8 cellular contexts compared by ENCODE assay signal in the genomic region with DNA sequence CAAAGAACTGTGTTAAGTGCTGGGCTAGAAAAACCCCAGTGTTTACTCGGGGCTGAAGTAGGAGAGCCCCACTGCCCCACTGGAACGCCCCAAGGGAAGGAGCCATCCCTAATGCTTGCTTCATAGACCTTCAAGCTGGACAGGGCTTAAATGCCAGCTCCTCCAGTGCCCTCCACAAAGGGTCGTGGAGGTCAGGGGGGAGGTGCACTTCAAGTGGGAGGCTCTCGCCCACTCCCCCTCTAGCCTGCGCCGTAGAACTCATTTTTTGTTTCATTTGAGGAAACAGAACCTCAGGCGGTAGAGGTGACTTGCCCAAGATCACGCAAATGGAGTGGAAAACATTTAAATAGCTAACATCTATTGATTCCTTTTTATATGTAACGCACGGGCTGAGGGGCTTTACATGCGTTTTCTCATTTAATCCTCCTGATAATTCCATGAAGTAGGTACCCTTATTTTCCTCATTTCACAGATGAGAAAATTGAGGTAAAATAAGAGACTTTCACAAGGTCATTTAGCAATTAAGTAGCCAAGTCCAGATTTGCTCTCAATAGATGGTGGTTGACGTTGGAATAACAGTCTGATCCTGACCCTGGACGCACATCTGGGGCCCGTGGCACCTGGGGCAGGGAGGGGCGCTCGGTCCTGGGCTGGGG. TPM values are rescaled to one million over a fixed set of nuclear protein-coding genes. Genes with fewer than 3 reads are reported as not detected.
DNase-seq lines count a peak whose midpoint lies in the region; ATAC-seq and TF ChIP-seq lines count a peak whose summit lies in the region.

No MANE protein-coding gene starts in this region.

- H4K20me1 ChIP-seq in SK-N-SH (ENCODE audit: insufficient read depth), result no peaks in the 10 kb centered on the region

- no peak overlapping the region for H3K27ac Mint-ChIP-seq in activated CD4-positive, alpha-beta memory T cell treated with anti-CD3 and anti-CD28 coated beads, Interleukin-2, amount 10 ng/mL, durations not matched to agents 7 days and 5 days
- peak overlapping the region; percentile 27 to 99 for H3K27ac Mint-ChIP-seq in stimulated activated naive CD8-positive, alpha-beta T cell treated with anti-CD3 and anti-CD28 coated beads, Interleukin-15, amount 100 ng/mL, for 72 hours

- no peaks in the 10 kb centered on the region for H3K9me3 Mint-ChIP-seq in activated CD4-positive, alpha-beta memory T cell treated with anti-CD3 and anti-CD28 coated beads, Interleukin-2, amount 10 ng/mL, durations not matched to agents 7 days and 5 days
- no peaks in the 10 kb centered on the region for H3K9me3 Mint-ChIP-seq in stimulated activated naive CD8-positive, alpha-beta T cell treated with anti-CD3 and anti-CD28 coated beads, Interleukin-15, amount 100 ng/mL, for 72 hours

- H3K27me3 ChIP-seq in SK-N-SH (ENCODE audit: insufficient read depth) (peaks cover 8% of the 10 kb centered on the region), iPS-15b (ENCODE audit: control insufficient read depth, insufficient read depth, low read length) (no peaks in the 10 kb centered on the region)

- CTCF ChIA-PET in SK-N-SH (lab: Yijun Ruan, JAX), result interaction anchor here (0.9 to 1.2 kb wide), 5 partner anchors 18 to 626 kb away, joined by 3 to 5 read pairs (median 4); no protein-coding TSS in a partner anchor
- CTCF ChIA-PET in activated CD4-positive, alpha-beta memory T cell treated with anti-CD3 and anti-CD28 coated beads, Interleukin-2, amount 10 ng/mL, durations not matched to agents 7 days and 5 days (lab: Charles Lee), result interaction anchor here (1.0 to 1.4 kb wide), 2 partner anchors 14 to 39 kb away, joined by 3 to 5 read pairs; no protein-coding TSS in a partner anchor

- H3K79me2 ChIP-seq in SK-N-SH (ENCODE audit: insufficient read depth), result peaks cover 20% of the 10 kb centered on the region; the same call in 1 of the 2 replicates

- no peaks in the 10 kb centered on the region for H3F3A ChIP-seq in SK-N-SH (replicated peaks; ENCODE audit: insufficient read depth)

- peaks cover 0 to 7% of the 10 kb centered on the region in 2 experiments for H3K36me3 ChIP-seq in SK-N-SH (replicated peaks in 1 of 2; ENCODE audit: control insufficient read depth in 1 of 2, insufficient read depth in 2 of 2, low read length in 1 of 2)
- no peaks in the 10 kb centered on the region for H3K36me3 ChIP-seq in iPS-15b (ENCODE audit: control insufficient read depth, insufficient read depth, low read length)

- H3K9me2 ChIP-seq in SK-N-SH, result no peaks in the 10 kb centered on the region

- H3K27me3 Mint-ChIP-seq in activated CD4-positive, alpha-beta memory T cell treated with anti-CD3 and anti-CD28 coated beads, Interleukin-2, amount 10 ng/mL, durations not matched to agents 7 days and 5 days, result peaks cover 27% of the 10 kb centered on the region
- no peaks in the 10 kb centered on the region for H3K27me3 Mint-ChIP-seq in stimulated activated naive CD8-positive, alpha-beta T cell treated with anti-CD3 and anti-CD28 coated beads, Interleukin-15, amount 100 ng/mL, for 72 hours

- no peak for TF ChIP-seq CTCF in SK-N-SH (IDR thresholded peaks at IDR 0.05)

- TF ChIP-seq EP300 in SK-N-SH (IDR thresholded peaks at IDR 0.05; ENCODE audit: borderline replicate concordance in 1 of 2, low read depth in 1 of 2, low read length in 1 of 2), result no peak

- H3K27ac ChIP-seq in SK-N-SH (ENCODE audit: low read depth in 2 of 2, low read length in 1 of 2), result no peak overlapping the region

- H3K4me3 ChIP-seq in SK-N-SH (ENCODE audit: low read depth in 2 of 2, low read length in 1 of 2) (peak overlapping the region; percentile 94 to 97), iPS-15b (ENCODE audit: low read depth, low read length) (peak overlapping the region; percentile 42)

- H3K4me3 Mint-ChIP-seq in activated CD4-positive, alpha-beta memory T cell treated with anti-CD3 and anti-CD28 coated beads, Interleukin-2, amount 10 ng/mL, durations not matched to agents 7 days and 5 days, result peak overlapping the region; percentile 80
- peak overlapping the region; percentile 88 to 96 for H3K4me3 Mint-ChIP-seq in stimulated activated naive CD8-positive, alpha-beta T cell treated with anti-CD3 and anti-CD28 coated beads, Interleukin-15, amount 100 ng/mL, for 72 hours

- H3K9me3 ChIP-seq in SK-N-SH, result no peaks in the 10 kb centered on the region
- no peaks in the 10 kb centered on the region for H3K9me3 ChIP-seq in iPS-15b (ENCODE audit: control insufficient read depth, insufficient read depth, low read length)

- H3K4me1 ChIP-seq in SK-N-SH (ENCODE audit: control insufficient read depth in 1 of 2, insufficient read depth in 2 of 2, low read depth in 1 of 2, low read length in 1 of 2) (peaks cover 0 to 6% of the 10 kb centered on the region in 2 experiments; a peak in 2 of 4 replicates), iPS-15b (ENCODE audit: control insufficient read depth, insufficient read depth, low read length) (peaks cover 4% of the 10 kb centered on the region)

- no peak for TF ChIP-seq RAD21 in SK-N-SH (IDR thresholded peaks at IDR 0.05; ENCODE audit: low read length)

- H3K4me2 ChIP-seq in SK-N-SH, result peak overlapping the region; percentile 86

- no peak for ATAC-seq in SK-N-SH treated with all-trans-retinoic acid at 6 μM for 48 hours
- no peak for ATAC-seq in stimulated activated naive CD8-positive, alpha-beta T cell treated with anti-CD3 and anti-CD28 coated beads, Interleukin-15, amount 100 ng/mL, for 72 hours

- WGBS in SK-N-SH (ENCODE audit: low lambda C conversion rate), result 44% methylated on average over 14 of the region's 16 CpGs

- H3K9ac ChIP-seq in SK-N-SH (no peak overlapping the region), iPS-15b (ENCODE audit: low read depth, low read length) (no peak overlapping the region)

- peak overlapping the region; percentile 95 for H2AFZ ChIP-seq in SK-N-SH (ENCODE audit: low read depth)

- peaks cover 43% of the 10 kb centered on the region for H3K4me1 Mint-ChIP-seq in activated CD4-positive, alpha-beta memory T cell treated with anti-CD3 and anti-CD28 coated beads, Interleukin-2, amount 10 ng/mL, durations not matched to agents 7 days and 5 days
- peaks cover 42% of the 10 kb centered on the region for H3K4me1 Mint-ChIP-seq in stimulated activated naive CD8-positive, alpha-beta T cell treated with anti-CD3 and anti-CD28 coated beads, Interleukin-15, amount 100 ng/mL, for 72 hours

- H3K36me3 Mint-ChIP-seq in activated CD4-positive, alpha-beta memory T cell treated with anti-CD3 and anti-CD28 coated beads, Interleukin-2, amount 10 ng/mL, durations not matched to agents 7 days and 5 days (ENCODE audit: low read depth), result peaks cover 25% of the 10 kb centered on the region

- no peak for DNase-seq in SK-N-SH
- no peak for DNase-seq in activated CD4-positive, alpha-beta memory T cell treated with anti-CD3 and anti-CD28 coated beads, Interleukin-2, amount 10 ng/mL, durations not matched to agents 7 days and 5 days
- no peak for DNase-seq in stimulated activated naive CD8-positive, alpha-beta T cell treated with anti-CD3 and anti-CD28 coated beads, Interleukin-15, amount 100 ng/mL, for 72 hours
- no peak for DNase-seq in NCI-H2227 (lab: John Stamatoyannopoulos, UW; ENCODE audit: unreplicated experiment)
- no peak for DNase-seq in hippocampal formation (lab: John Stamatoyannopoulos, UW)
- DNase-seq in T-helper 9 cell, result no peak

- POLR2A ChIA-PET in SK-N-SH (lab: Yijun Ruan, JAX), result no interaction called here
- POLR2A ChIA-PET in activated CD4-positive, alpha-beta memory T cell treated with anti-CD3 and anti-CD28 coated beads, Interleukin-2, amount 10 ng/mL, durations not matched to agents 7 days and 5 days (lab: Charles Lee), result interaction anchor here (1.0 to 1.5 kb wide), 5 partner anchors 16 to 1103 kb away, joined by 3 to 6 read pairs (median 4); a partner anchor contains a TSS

TF ChIP-seq in SK-N-SH, 30 proteins besides CTCF, POLR2A, EP300 and RAD21 (continues in another document):
- TF ChIP-seq GATA2 (CRISPR knock-in tag; IDR thresholded peaks at IDR 0.05) (no peak), TCF12 (IDR thresholded peaks at IDR 0.05) (no peak), MEF2A (IDR thresholded peaks at IDR 0.05; ENCODE audit: borderline replicate concordance, low read depth) (no peak), ELF1 (IDR thresholded peaks at IDR 0.05) (no peak)
- TF ChIP-seq, protein P1, sequence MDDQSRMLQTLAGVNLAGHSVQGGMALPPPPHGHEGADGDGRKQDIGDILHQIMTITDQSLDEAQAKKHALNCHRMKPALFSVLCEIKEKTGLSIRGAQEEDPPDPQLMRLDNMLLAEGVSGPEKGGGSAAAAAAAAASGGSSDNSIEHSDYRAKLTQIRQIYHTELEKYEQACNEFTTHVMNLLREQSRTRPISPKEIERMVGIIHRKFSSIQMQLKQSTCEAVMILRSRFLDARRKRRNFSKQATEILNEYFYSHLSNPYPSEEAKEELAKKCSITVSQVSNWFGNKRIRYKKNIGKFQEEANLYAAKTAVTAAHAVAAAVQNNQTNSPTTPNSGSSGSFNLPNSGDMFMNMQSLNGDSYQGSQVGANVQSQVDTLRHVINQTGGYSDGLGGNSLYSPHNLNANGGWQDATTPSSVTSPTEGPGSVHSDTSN (IDR thresholded peaks at IDR 0.05), result no peak

TF ChIP-seq in SK-N-SH treated with all-trans-retinoic acid at 6 μM for 48 hours, 23 proteins besides CTCF, POLR2A, EP300 and RAD21 (continues in another document):
- TF ChIP-seq ISL1 (CRISPR knock-in tag; IDR thresholded peaks at IDR 0.05), result no peak
- TF ChIP-seq OSR1 (CRISPR knock-in tag; IDR thresholded peaks at IDR 0.05), result no peak
- TF ChIP-seq, protein P2, sequence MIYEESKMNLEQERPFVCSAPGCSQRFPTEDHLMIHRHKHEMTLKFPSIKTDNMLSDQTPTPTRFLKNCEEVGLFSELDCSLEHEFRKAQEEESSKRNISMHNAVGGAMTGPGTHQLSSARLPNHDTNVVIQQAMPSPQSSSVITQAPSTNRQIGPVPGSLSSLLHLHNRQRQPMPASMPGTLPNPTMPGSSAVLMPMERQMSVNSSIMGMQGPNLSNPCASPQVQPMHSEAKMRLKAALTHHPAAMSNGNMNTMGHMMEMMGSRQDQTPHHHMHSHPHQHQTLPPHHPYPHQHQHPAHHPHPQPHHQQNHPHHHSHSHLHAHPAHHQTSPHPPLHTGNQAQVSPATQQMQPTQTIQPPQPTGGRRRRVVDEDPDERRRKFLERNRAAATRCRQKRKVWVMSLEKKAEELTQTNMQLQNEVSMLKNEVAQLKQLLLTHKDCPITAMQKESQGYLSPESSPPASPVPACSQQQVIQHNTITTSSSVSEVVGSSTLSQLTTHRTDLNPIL (CRISPR knock-in tag; IDR thresholded peaks at IDR 0.05; ENCODE audit: low read depth), result no peak
- TF ChIP-seq ZNF70 (CRISPR knock-in tag; IDR thresholded peaks at IDR 0.05), result no peak

RNA-seq across cellular contexts. Expression of a gene that starts 0.5 kb away (rescaled TPM):
- polyA plus RNA-seq in SK-N-SH (2012; rRNA removed), result 8.2 and 10.2 TPM in 2 replicates
- polyA plus RNA-seq in SK-N-SH (2012; cell fraction: cytosol; rRNA removed), result 10.7 and 11.2 TPM in 2 replicates
- 5.0 and 11.9 TPM in 2 replicates for polyA plus RNA-seq in SK-N-SH (2012; cell fraction: nucleus; rRNA removed)
- total RNA-seq in activated CD4-positive, alpha-beta memory T cell treated with anti-CD3 and anti-CD28 coated beads, Interleukin-2, amount 10 ng/mL, durations not matched to agents 7 days and 5 days, result 10 to 100 TPM; 26.7 to 26.8 TPM

RNA-seq across cellular contexts. Expression of a gene that starts 55.9 kb away (rescaled TPM):
- polyA plus RNA-seq in SK-N-SH (2012; rRNA removed), result not detected in 2 replicates
- not detected in 2 replicates for polyA plus RNA-seq in SK-N-SH (2012; cell fraction: cytosol; rRNA removed)
- not detected in 2 replicates for polyA plus RNA-seq in SK-N-SH (2012; cell fraction: nucleus; rRNA removed)
- total RNA-seq in activated CD4-positive, alpha-beta memory T cell treated with anti-CD3 and anti-CD28 coated beads, Interleukin-2, amount 10 ng/mL, durations not matched to agents 7 days and 5 days, result not detected
